In genomic region chr14:92160619-92161018, GRCh38 we compare ENCODE assay signal across 14 cellular contexts. TPM values are rescaled to one million over a fixed set of nuclear protein-coding genes. Genes with fewer than 3 reads are reported as not detected.
A peak's percentile ranks its signal among the peaks of the same experiment; 100 is the strongest.
DNase-seq lines count a peak whose midpoint lies in the region; ATAC-seq and TF ChIP-seq lines count a peak whose summit lies in the region.
"Had no signal": no experiment of that assay in that cellular context is flagged by ENCODE, and none has a peak within 500 bp of the region (broad histone marks: within the 10 kb centered on the region; RNA-seq: fewer than 3 reads in every experiment).

No MANE protein-coding gene starts in this region.

- no peak overlapping the region for H3K18ac ChIP-seq in H9 (ENCODE audit: insufficient read length, low read depth, low read length)

- peaks cover 67 to 89% (median 88%) of the 10 kb centered on the region in 3 experiments for H3K36me3 Mint-ChIP-seq in H9 (ENCODE audit: insufficient read depth in 1 of 3, low read depth in 3 of 3)

- no peak overlapping the region for H4K91ac ChIP-seq in H9 (ENCODE audit: insufficient read length, low read depth, low read length)

- no peaks in the 10 kb centered on the region for H3K23me2 ChIP-seq in H9 (ENCODE audit: insufficient read length, low read depth, low read length, poor library complexity, severe bottlenecking)

- DNase-seq in AG04450 (ENCODE audit: low read depth, low spot score) (peak; percentile 34), GM04503 (ENCODE audit: low read depth) (peak; percentile 51), amniotic stem cell (lab: John Stamatoyannopoulos, UW) (peak; percentile 13), left lung (no peak), H9 (no peak)
- no peak for DNase-seq in stimulated activated CD4-positive, alpha-beta T cell treated with anti-CD3 and anti-CD28 coated beads, Interleukin-4, amount 100 ng/mL, for 4 hours
- no peak for DNase-seq in activated naive CD4-positive, alpha-beta T cell treated with anti-CD3 and anti-CD28 coated beads, Interleukin-2, amount 50 U/mL, for 16 hours
- DNase-seq: activated CD4-positive, alpha-beta T cell treated with anti-CD3 and anti-CD28 coated beads for 48 hours; activated effector memory CD4-positive, alpha-beta T cell treated with anti-CD3 and anti-CD28 coated beads, Interleukin-2, amount 50 U/mL, for 16 hours; COR-L47; NCI-H510A treated with DMSO at 0.1 percent for 48 hours had no signal

- no peak overlapping the region for H2AFZ ChIP-seq in H9 (ENCODE audit: low read length)

- no peaks in the 10 kb centered on the region for H3K27me3 Mint-ChIP-seq in H9 (ENCODE audit: low read depth)

- H2AK5ac ChIP-seq in H9 (ENCODE audit: insufficient read length, low read length), result no peak overlapping the region

- H3K4me3 Mint-ChIP-seq in H9, result no peak overlapping the region

- no peaks in the 10 kb centered on the region for H4K20me1 ChIP-seq in H9 (ENCODE audit: control insufficient read depth, insufficient read depth, insufficient read length)

- no peak overlapping the region for H2BK12ac ChIP-seq in H9 (ENCODE audit: insufficient read length, low read depth, low read length)

- POLR2A ChIA-PET in AG04450 (lab: Yijun Ruan, JAX), result no interaction called here

- no peak overlapping the region for H3K4ac ChIP-seq in H9 (ENCODE audit: low read depth, low read length)

- peaks cover 8 to 13% of the 10 kb centered on the region in 2 donors for H3K4me1 ChIP-seq in left lung
- H3K4me1 ChIP-seq in H9 (ENCODE audit: insufficient read depth, low read length), result no peaks in the 10 kb centered on the region
- H3K4me1 ChIP-seq: SJSA1 had no signal

- no peaks in the 10 kb centered on the region for H3K79me2 ChIP-seq in H9 (ENCODE audit: insufficient read depth, low read length)

- no peak overlapping the region for H3K4me3 ChIP-seq in AG04450 (ENCODE audit: low read depth, low read length)
- H3K4me3 ChIP-seq in left lung, result no peak overlapping the region
- H3K4me3 ChIP-seq: SJSA1, skin epidermis had no signal

- H3K79me1 ChIP-seq in H9 (ENCODE audit: insufficient read depth, low read depth, low read length, poor library complexity, severe bottlenecking), result no peaks in the 10 kb centered on the region

- intact Hi-C loops in left lung (cut with DNase I), result no loop called here

- H3K23ac ChIP-seq in H9 (ENCODE audit: insufficient read length, low read depth, low read length), result no peak overlapping the region

- no peak overlapping the region for H3K14ac ChIP-seq in H9 (ENCODE audit: insufficient read depth, low read length)

- no peak overlapping the region for H3K4me2 ChIP-seq in H9 (ENCODE audit: insufficient read depth, insufficient read length, low read length)

- H2BK20ac ChIP-seq in H9 (ENCODE audit: low read depth, low read length, poor library complexity, severe bottlenecking), result no peak overlapping the region

- no peak overlapping the region for H3K9ac ChIP-seq in H9 (ENCODE audit: extremely low read depth, insufficient read length, low read length)

- TF ChIP-seq CTCF in AG04450 (IDR thresholded peaks at IDR 0.05; ENCODE audit: low read depth, low read length) (no peak), left lung (IDR thresholded peaks at IDR 0.05) (no peak), H9 (conservative IDR thresholded peaks at IDR 0.05) (no peak)

- H3K36me3 ChIP-seq in left lung, result peaks cover 0 to 97% of the 10 kb centered on the region in 2 donors

- H3K27ac Mint-ChIP-seq in H9, result no peak overlapping the region

- H3K27ac ChIP-seq in AG04450 (ENCODE audit: low read depth, low read length), result peak overlapping the region; percentile 23
- no peak overlapping the region for H3K27ac ChIP-seq in left lung
- H3K27ac ChIP-seq in H9 (ENCODE audit: insufficient read length, low read depth, low read length), result no peak overlapping the region
- H3K27ac ChIP-seq: SJSA1 had no signal

- CTCF ChIA-PET in AG04450 (lab: Charles Lee), result no interaction called here

- no peak overlapping the region for H3K56ac ChIP-seq in H9 (ENCODE audit: insufficient read length, low read depth, low read length)

- no peak overlapping the region for H4K5ac ChIP-seq in H9 (ENCODE audit: insufficient read length, low read depth, low read length)

- peak; percentile 85 for ATAC-seq in left lung
- ATAC-seq in GM21390 (IDR thresholded peaks at IDR 0.05; ENCODE audit: unreplicated experiment), result no peak

- WGBS in H9 (ENCODE audit: extremely low coverage, insufficient read length, low lambda C conversion rate), result no CpG with 5 or more reads among the region's 4 CpGs

- H2BK15ac ChIP-seq in H9 (ENCODE audit: low read depth, low read length), result no peak overlapping the region

- peaks cover 19 to 24% of the 10 kb centered on the region in 2 experiments for H3K9me3 Mint-ChIP-seq in H9

- H3K9me3 ChIP-seq in AG04450 (ENCODE audit: control insufficient read depth, insufficient read depth, low read length), result no peaks in the 10 kb centered on the region; the same call in 1 of the 2 replicates
- no peaks in the 10 kb centered on the region for H3K9me3 ChIP-seq in left lung
- no peaks in the 10 kb centered on the region for H3K9me3 ChIP-seq in H9 (ENCODE audit: control insufficient read depth, low read depth, low read length)
- H3K9me3 ChIP-seq: SJSA1 had no signal

- no peak overlapping the region for H4K8ac ChIP-seq in H9 (replicated peaks; ENCODE audit: insufficient read length, low read depth, low read length)

- H3K4me1 Mint-ChIP-seq in H9, result no peaks in the 10 kb centered on the region

- H3T11ph ChIP-seq in H9 (ENCODE audit: low read length), result no peak overlapping the region

- H3K27me3 ChIP-seq in AG04450 (ENCODE audit: control insufficient read depth, insufficient read depth, low read length) (no peaks in the 10 kb centered on the region), left lung (no peaks in the 10 kb centered on the region), H9 (ENCODE audit: insufficient read depth, low read length) (no peaks in the 10 kb centered on the region)
- H3K27me3 ChIP-seq: SJSA1 had no signal

- no peak overlapping the region for H2BK120ac ChIP-seq in H9 (ENCODE audit: low read depth, low read length, poor library complexity, severe bottlenecking)

- H2BK5ac ChIP-seq in H9 (ENCODE audit: insufficient read length, low read length), result no peak overlapping the region

RNA-seq across cellular contexts. Expression of gene CPSF2, which starts 38.9 kb away (rescaled TPM):
- polyA plus RNA-seq in AG04450 (2011; rRNA removed), result 45.5 and 55.3 TPM in 2 replicates
- polyA minus RNA-seq in AG04450 (2011; rRNA and poly(A)+ RNA removed), result 38.3 and 50.0 TPM in 2 replicates
- total RNA-seq in left lung (10 to 100 TPM; 51.8 to 64.6 TPM), H9 (2021) (106 and 108 TPM in 2 replicates)

RNA-seq across cellular contexts. Expression of gene NDUFB1, which starts 39.1 kb away (rescaled TPM):
- 345 and 448 TPM in 2 replicates for polyA plus RNA-seq in AG04450 (2011; rRNA removed)
- polyA minus RNA-seq in AG04450 (2011; rRNA and poly(A)+ RNA removed), result 46.0 and 54.4 TPM in 2 replicates
- total RNA-seq in left lung (100 to 1,000 TPM; 103 to 117 TPM), H9 (2021) (147 and 153 TPM in 2 replicates)

RNA-seq across cellular contexts. Expression of gene ATXN3, which starts 54.2 kb away (rescaled TPM):
- polyA plus RNA-seq in AG04450 (2011; rRNA removed), result 28.9 and 38.2 TPM in 2 replicates
- 11.2 and 21.0 TPM in 2 replicates for polyA minus RNA-seq in AG04450 (2011; rRNA and poly(A)+ RNA removed)
- total RNA-seq in left lung (10 to 100 TPM; 28.5 to 35.4 TPM), H9 (2021) (26.7 and 29.7 TPM in 2 replicates)

Comparison
In these comparisons a context has a peak if more than half of its experiments do, and no peak if none do; other contexts are left out.
1. DNase-seq: peak in AG04450 (single experiment), GM04503 (single experiment) and amniotic stem cell (single experiment); none in left lung (0 of 2), H9 (single experiment), stimulated activated CD4-positive, alpha-beta T cell treated with anti-CD3 and anti-CD28 coated beads, Interleukin-4, amount 100 ng/mL, for 4 hours (0 of 2) and activated naive CD4-positive, alpha-beta T cell treated with anti-CD3 and anti-CD28 coated beads, Interleukin-2, amount 50 U/mL, for 16 hours (single experiment).